In the genomic region with DNA sequence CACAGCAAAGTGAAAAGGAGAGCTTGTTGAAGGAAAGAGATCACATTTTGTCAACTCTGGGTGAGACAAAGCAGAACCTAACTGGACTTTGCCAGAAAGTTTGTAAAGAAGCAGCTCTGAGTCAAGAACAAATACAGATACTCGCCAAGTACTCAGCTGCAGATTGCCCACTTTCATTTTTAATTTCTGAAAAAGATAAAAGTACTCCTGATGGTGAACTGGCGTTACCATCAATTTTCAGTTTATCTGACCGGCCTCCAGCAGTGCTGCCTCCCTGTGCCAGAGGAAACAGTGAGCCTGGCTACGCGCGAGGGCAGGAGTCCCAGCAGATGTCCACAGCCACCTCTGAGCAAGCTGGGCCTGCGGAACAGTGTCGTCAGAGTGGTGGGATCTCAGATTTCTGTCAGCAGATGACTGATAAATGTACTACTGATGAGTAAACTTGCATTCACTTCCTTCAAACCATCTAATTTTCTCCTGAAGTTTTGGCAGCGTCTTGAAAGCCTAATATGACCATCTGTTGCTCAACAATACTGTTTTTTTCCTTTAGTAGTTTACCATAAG, we compare ENCODE assay signal across 8 cellular contexts. TPM values are rescaled to one million over a fixed set of nuclear protein-coding genes. Genes with fewer than 3 reads are reported as not detected.
DNase-seq lines count a peak whose midpoint lies in the region; ATAC-seq and TF ChIP-seq lines count a peak whose summit lies in the region.

No MANE protein-coding gene starts in this region.

- no peaks in the 10 kb centered on the region for H3K4me1 ChIP-seq in effector memory CD4-positive, alpha-beta T cell (ENCODE audit: control insufficient read depth, insufficient read depth, low read length, poor library complexity, severe bottlenecking)

- peaks cover 15% of the 10 kb centered on the region for H3K36me3 Mint-ChIP-seq in osteocyte (ENCODE audit: unreplicated experiment)

- H3K27ac Mint-ChIP-seq in osteocyte (ENCODE audit: unreplicated experiment), result peak overlapping the region; percentile 79

- no peak overlapping the region for H3K27ac ChIP-seq in effector memory CD4-positive, alpha-beta T cell (ENCODE audit: insufficient read depth, low read length, poor library complexity, severe bottlenecking)

- H3K36me3 ChIP-seq in effector memory CD4-positive, alpha-beta T cell (ENCODE audit: control insufficient read depth, insufficient read depth, low read length), result no peaks in the 10 kb centered on the region

- TF ChIP-seq CTCF in osteocyte (IDR thresholded peaks at IDR 0.05), result no peak

- H3K4me1 Mint-ChIP-seq in osteocyte (ENCODE audit: unreplicated experiment), result peaks cover 47% of the 10 kb centered on the region

- no peak overlapping the region for H3K4me3 ChIP-seq in effector memory CD4-positive, alpha-beta T cell (ENCODE audit: insufficient read depth, low read depth, low read length, poor library complexity, severe bottlenecking)

- H3K27me3 Mint-ChIP-seq in osteocyte (ENCODE audit: unreplicated experiment), result no peaks in the 10 kb centered on the region

- peak overlapping the region; percentile 16 for H3K4me3 Mint-ChIP-seq in osteocyte (ENCODE audit: unreplicated experiment)

- H3K9me3 Mint-ChIP-seq in osteocyte (ENCODE audit: unreplicated experiment), result no peaks in the 10 kb centered on the region

- ATAC-seq in GM21390 (IDR thresholded peaks at IDR 0.05; ENCODE audit: unreplicated experiment) (peak; percentile 73), HG02840 (IDR thresholded peaks at IDR 0.05; ENCODE audit: low FRiP score, unreplicated experiment) (no peak)

- DNase-seq in AG08395 (ENCODE audit: low spot score), result peak; percentile 90
- peak; percentile 97 for DNase-seq in RKO (ENCODE audit: low spot score)
- peak; percentile 92 for DNase-seq in dermis blood vessel endothelial cell
- DNase-seq in osteocyte (ENCODE audit: extremely low spot score, unreplicated experiment), result no peak
- DNase-seq in NCI-H2227 (lab: John Stamatoyannopoulos, UW; ENCODE audit: unreplicated experiment), result no peak
- no peak for DNase-seq in effector memory CD4-positive, alpha-beta T cell

- no peaks in the 10 kb centered on the region for H3K27me3 ChIP-seq in effector memory CD4-positive, alpha-beta T cell (replicated peaks; ENCODE audit: control insufficient read depth, insufficient read depth, low read length, poor library complexity, severe bottlenecking)

- H3K9me3 ChIP-seq in effector memory CD4-positive, alpha-beta T cell (ENCODE audit: control insufficient read depth, low read length), result no peaks in the 10 kb centered on the region

RNA-seq across cellular contexts. Expression of a gene that starts 43.8 kb away (rescaled TPM):
- total RNA-seq in dermis blood vessel endothelial cell (30.4 and 48.0 TPM in 2 replicates), osteocyte (93.8 and 95.0 TPM in 2 replicates)

Comparison
In these comparisons a context has a peak if more than half of its experiments do, and no peak if none do; other contexts are left out.
1. DNase-seq: peak in AG08395 (single experiment), RKO (single experiment) and dermis blood vessel endothelial cell (single experiment); none in osteocyte (single experiment), NCI-H2227 (single experiment) and effector memory CD4-positive, alpha-beta T cell (0 of 3).